In genomic region chr3:48430359-48431101, GRCh38 we compare ENCODE assay signal across 8 cellular contexts. TPM values are rescaled to one million over a fixed set of nuclear protein-coding genes. Genes with fewer than 3 reads are reported as not detected.
A peak's percentile ranks its signal among the peaks of the same experiment; 100 is the strongest.
DNase-seq lines count a peak whose midpoint lies in the region; ATAC-seq, FAIRE-seq and TF ChIP-seq lines count a peak whose summit lies in the region.

No MANE protein-coding gene starts in this region.

- H3K36me3 Mint-ChIP-seq in activated T-cell treated with anti-CD3 and anti-CD28 coated beads, Interleukin-2, amount 50 U/mL, for 72 hours (ENCODE audit: insufficient read depth in 2 of 2), result peaks cover 0 to 2% of the 10 kb centered on the region in 2 donors

- H4K8ac ChIP-seq in mesendoderm (ENCODE audit: low read depth, low read length), result no peak overlapping the region

- intact Hi-C loops in testis (cut with DNase I; ENCODE audit: low total_unique reads), result no loop called here

- peak overlapping the region; percentile 78 to 90 for H3K4me3 Mint-ChIP-seq in activated T-cell treated with anti-CD3 and anti-CD28 coated beads, Interleukin-2, amount 50 U/mL, for 72 hours

- peak overlapping the region; percentile 66 for H3K4me3 ChIP-seq in bronchial epithelial cell (ENCODE audit: low read depth, low read length)
- H3K4me3 ChIP-seq in mesendoderm (ENCODE audit: low read length), result peak overlapping the region; percentile 7
- H3K4me3 ChIP-seq in upper lobe of left lung, result peak overlapping the region in 3 of 4 donors; percentile 80 to 93 (median 91)
- peak overlapping the region in 1 of 2 donors; percentile 80 for H3K4me3 ChIP-seq in testis

- H3K9me3 Mint-ChIP-seq in activated T-cell treated with anti-CD3 and anti-CD28 coated beads, Interleukin-2, amount 50 U/mL, for 72 hours, result no peaks in the 10 kb centered on the region

- peaks cover 10% of the 10 kb centered on the region for H3K4me1 ChIP-seq in mesendoderm (ENCODE audit: control insufficient read depth, low read depth, low read length)
- peaks cover 29 to 58% (median 42%) of the 10 kb centered on the region in 4 donors for H3K4me1 ChIP-seq in upper lobe of left lung
- peaks cover 63% of the 10 kb centered on the region for H3K4me1 ChIP-seq in testis

- no peak for DNase-seq in activated T-cell treated with anti-CD3 and anti-CD28 coated beads, Interleukin-2, amount 50 U/mL, for 72 hours
- DNase-seq in activated T-cell treated with anti-CD3 and anti-CD28 coated beads for 4 hours (no peak), bronchial epithelial cell (ENCODE audit: low read depth) (no peak), mesendoderm (no peak), upper lobe of left lung (no peak), mucosa of gallbladder (ENCODE audit: low spot score) (no peak), testis (no peak), AG08395 (ENCODE audit: low spot score) (no peak)

- H3K4me1 Mint-ChIP-seq in activated T-cell treated with anti-CD3 and anti-CD28 coated beads, Interleukin-2, amount 50 U/mL, for 72 hours (ENCODE audit: low read depth), result no peaks in the 10 kb centered on the region

- H2BK120ac ChIP-seq in mesendoderm (ENCODE audit: low read depth, low read length), result no peak overlapping the region

- TF ChIP-seq POLR2A in upper lobe of left lung (IDR thresholded peaks at IDR 0.05), result no peak
- no peak for TF ChIP-seq POLR2A in testis (IDR thresholded peaks at IDR 0.05)

- H3K36me3 ChIP-seq in bronchial epithelial cell (ENCODE audit: control insufficient read depth, insufficient read depth, low read length) (no peaks in the 10 kb centered on the region), mesendoderm (ENCODE audit: control insufficient read depth, insufficient read depth, low read length) (peaks cover 10% of the 10 kb centered on the region), upper lobe of left lung (peaks cover 0 to 21% (median 11%) of the 10 kb centered on the region in 4 donors), testis (ENCODE audit: low read depth, missing control alignments) (no peaks in the 10 kb centered on the region)

- peak overlapping the region; percentile 31 for H3K27ac ChIP-seq in mesendoderm (ENCODE audit: low read depth, low read length)
- H3K27ac ChIP-seq in upper lobe of left lung, result peak overlapping the region; percentile 91 to 95 (median 92)
- H3K27ac ChIP-seq in testis, result peak overlapping the region in 1 of 2 donors; percentile 91

- H3K23ac ChIP-seq in mesendoderm (ENCODE audit: low read length), result no peak overlapping the region

- peak overlapping the region; percentile 25 for H3K4ac ChIP-seq in mesendoderm (ENCODE audit: low read depth, low read length)

- peak; percentile 7 for FAIRE-seq in bronchial epithelial cell (lab: Jason Lieb, UNC)

- TF ChIP-seq CTCF in bronchial epithelial cell (IDR thresholded peaks at IDR 0.05; ENCODE audit: insufficient read depth, low read length, severe bottlenecking), result no peak
- TF ChIP-seq CTCF in upper lobe of left lung (IDR thresholded peaks at IDR 0.05), result no peak
- no peak for TF ChIP-seq CTCF in testis (IDR thresholded peaks at IDR 0.05)

- WGBS in mesendoderm (ENCODE audit: extremely low coverage, insufficient coverage, low lambda C conversion rate), result no CpG with 5 or more reads among the region's 6 CpGs
- 46 to 76% methylated on average over 1 to 6 of the region's 6 CpGs for WGBS in upper lobe of left lung, 2 donors
- WGBS in testis, 2 donors, result 24 to 44% methylated on average over 6 of the region's 6 CpGs

- TF ChIP-seq EP300 in upper lobe of left lung (IDR thresholded peaks at IDR 0.05), result no peak

- H2BK15ac ChIP-seq in mesendoderm (replicated peaks; ENCODE audit: low read depth), result no peak overlapping the region

- H2AK5ac ChIP-seq in mesendoderm (ENCODE audit: low read length), result peak overlapping the region; percentile 9

- H3K27me3 Mint-ChIP-seq in activated T-cell treated with anti-CD3 and anti-CD28 coated beads, Interleukin-2, amount 50 U/mL, for 72 hours (ENCODE audit: low read depth), result peaks cover 19% of the 10 kb centered on the region

- H3K9me3 ChIP-seq in upper lobe of left lung, result no peaks in the 10 kb centered on the region
- no peaks in the 10 kb centered on the region for H3K9me3 ChIP-seq in testis

- ATAC-seq in activated T-cell treated with anti-CD3 and anti-CD28 coated beads, Interleukin-2, amount 50 U/mL, for 72 hours (replicated peaks in 1 of 2), result no peak
- ATAC-seq in upper lobe of left lung (ENCODE audit: low FRiP score in 2 of 2), result peak in 1 of 2 donors; percentile 21

- H2BK5ac ChIP-seq in mesendoderm (ENCODE audit: low read length), result peak overlapping the region; percentile 34

- peaks cover 31% of the 10 kb centered on the region for H3K79me2 ChIP-seq in mesendoderm (ENCODE audit: control insufficient read depth, insufficient read depth, low read length)

- peak overlapping the region; percentile 88 for H3K9ac ChIP-seq in mesendoderm (ENCODE audit: low read length)

- peaks cover 26% of the 10 kb centered on the region for H3K79me1 ChIP-seq in mesendoderm (ENCODE audit: low read length)

- no peak overlapping the region for H3K27ac Mint-ChIP-seq in activated T-cell treated with anti-CD3 and anti-CD28 coated beads, Interleukin-2, amount 50 U/mL, for 72 hours

- H4K5ac ChIP-seq in mesendoderm (ENCODE audit: low read length), result no peak overlapping the region

- H3K4me2 ChIP-seq in mesendoderm (ENCODE audit: low read length), result peak overlapping the region; percentile 32

- peak overlapping the region; percentile 4 for H3K18ac ChIP-seq in mesendoderm (ENCODE audit: low read length)

- H3K27me3 ChIP-seq in bronchial epithelial cell (ENCODE audit: control insufficient read depth, insufficient read depth, low read length), result no peaks in the 10 kb centered on the region
- no peaks in the 10 kb centered on the region for H3K27me3 ChIP-seq in mesendoderm (ENCODE audit: insufficient read depth, low read length, poor library complexity)
- H3K27me3 ChIP-seq in upper lobe of left lung, result no peaks in the 10 kb centered on the region
- H3K27me3 ChIP-seq in testis, result no peaks in the 10 kb centered on the region

- peak overlapping the region; percentile 92 for H3K56ac ChIP-seq in mesendoderm (ENCODE audit: low read length)

RNA-seq across cellular contexts. Expression of gene PLXNB1, which starts 0.6 kb away (rescaled TPM):
- total RNA-seq in activated T-cell treated with anti-CD3 and anti-CD28 coated beads, Interleukin-2, amount 50 U/mL, for 72 hours, result 1 to 10 TPM; 3.2 to 6.1 TPM
- total RNA-seq in bronchial epithelial cell (63.7 and 90.4 TPM in 2 replicates), upper lobe of left lung (100 to 1,000 TPM in 4 of 6 donors, 10 to 100 TPM in 2; 91.2 to 588 (median 123) TPM), mucosa of gallbladder (257 TPM), testis (10 to 100 TPM; 70.2 to 79.2 TPM)
- polyA plus RNA-seq in mesendoderm (2013, experiment 1 of 2), result 58.6 TPM
- polyA plus RNA-seq in mesendoderm (2013, experiment 2 of 2), result 54.5 TPM
- polyA plus RNA-seq in testis (ENCODE audit: insufficient read depth, low read depth, low replicate concordance), result 41.5 TPM

RNA-seq across cellular contexts. Expression of gene CCDC51, which starts 9.4 kb away (rescaled TPM):
- 10 to 100 TPM; 13.5 to 16.7 TPM for total RNA-seq in activated T-cell treated with anti-CD3 and anti-CD28 coated beads, Interleukin-2, amount 50 U/mL, for 72 hours
- total RNA-seq in bronchial epithelial cell (48.4 and 55.3 TPM in 2 replicates), upper lobe of left lung (10 to 100 TPM in 5 of 6 donors, 1 to 10 TPM in 1; 6.3 to 18.2 (median 13.2) TPM), mucosa of gallbladder (10.1 TPM), testis (10 to 100 TPM; 11.7 to 16.0 TPM)
- 17.5 TPM for polyA plus RNA-seq in mesendoderm (2013, experiment 1 of 2)
- 16.4 TPM for polyA plus RNA-seq in mesendoderm (2013, experiment 2 of 2)
- polyA plus RNA-seq in testis (ENCODE audit: insufficient read depth, low read depth, low replicate concordance), result 16.0 TPM

RNA-seq across cellular contexts. Expression of gene TMA7, which starts 9.5 kb away (rescaled TPM):
- total RNA-seq in activated T-cell treated with anti-CD3 and anti-CD28 coated beads, Interleukin-2, amount 50 U/mL, for 72 hours, result 100 to 1,000 TPM; 263 to 285 TPM
- total RNA-seq in bronchial epithelial cell, result 190 and 360 TPM in 2 replicates
- 1,066 TPM for polyA plus RNA-seq in mesendoderm (2013, experiment 1 of 2)
- polyA plus RNA-seq in mesendoderm (2013, experiment 2 of 2), result 1,068 TPM
- total RNA-seq in upper lobe of left lung, result 100 to 1,000 TPM; 115 to 282 (median 163) TPM
- 165 TPM for total RNA-seq in mucosa of gallbladder
- 100 to 1,000 TPM; 380 to 393 TPM for total RNA-seq in testis
- 425 TPM for polyA plus RNA-seq in testis (ENCODE audit: insufficient read depth, low read depth, low replicate concordance)

RNA-seq across cellular contexts. Expression of gene ATRIP, which starts 16.0 kb away (rescaled TPM):
- 10 to 100 TPM; 15.6 to 19.9 TPM for total RNA-seq in activated T-cell treated with anti-CD3 and anti-CD28 coated beads, Interleukin-2, amount 50 U/mL, for 72 hours
- total RNA-seq in bronchial epithelial cell (4.1 and 5.5 TPM in 2 replicates), upper lobe of left lung (10 to 100 TPM in 1 of 6 donors, 1 to 10 TPM in 5; 5.1 to 10.5 (median 6.5) TPM), mucosa of gallbladder (4.6 TPM), testis (10 to 100 TPM; 25.0 to 26.3 TPM)
- 15.5 TPM for polyA plus RNA-seq in mesendoderm (2013, experiment 1 of 2)
- 16.0 TPM for polyA plus RNA-seq in mesendoderm (2013, experiment 2 of 2)
- polyA plus RNA-seq in testis (ENCODE audit: insufficient read depth, low read depth, low replicate concordance), result 56.5 TPM

RNA-seq across cellular contexts. Expression of gene FBXW12, which starts 58.5 kb away (rescaled TPM):
- total RNA-seq in activated T-cell treated with anti-CD3 and anti-CD28 coated beads, Interleukin-2, amount 50 U/mL, for 72 hours, result not detected
- total RNA-seq in bronchial epithelial cell (not detected in 2 replicates), upper lobe of left lung (not detected), mucosa of gallbladder (not detected), testis (1 to 10 TPM in 1 of 2 donors, under 1 TPM in 1; 0.81 to 2.0 TPM)
- polyA plus RNA-seq in mesendoderm (2013, experiment 1 of 2), result 0.03 TPM
- polyA plus RNA-seq in mesendoderm (2013, experiment 2 of 2), result 0.08 TPM
- polyA plus RNA-seq in testis (ENCODE audit: insufficient read depth, low read depth, low replicate concordance), result 0.98 TPM
